Comparison of ENCODE assay signal across 21 cellular contexts in the genomic region with DNA sequence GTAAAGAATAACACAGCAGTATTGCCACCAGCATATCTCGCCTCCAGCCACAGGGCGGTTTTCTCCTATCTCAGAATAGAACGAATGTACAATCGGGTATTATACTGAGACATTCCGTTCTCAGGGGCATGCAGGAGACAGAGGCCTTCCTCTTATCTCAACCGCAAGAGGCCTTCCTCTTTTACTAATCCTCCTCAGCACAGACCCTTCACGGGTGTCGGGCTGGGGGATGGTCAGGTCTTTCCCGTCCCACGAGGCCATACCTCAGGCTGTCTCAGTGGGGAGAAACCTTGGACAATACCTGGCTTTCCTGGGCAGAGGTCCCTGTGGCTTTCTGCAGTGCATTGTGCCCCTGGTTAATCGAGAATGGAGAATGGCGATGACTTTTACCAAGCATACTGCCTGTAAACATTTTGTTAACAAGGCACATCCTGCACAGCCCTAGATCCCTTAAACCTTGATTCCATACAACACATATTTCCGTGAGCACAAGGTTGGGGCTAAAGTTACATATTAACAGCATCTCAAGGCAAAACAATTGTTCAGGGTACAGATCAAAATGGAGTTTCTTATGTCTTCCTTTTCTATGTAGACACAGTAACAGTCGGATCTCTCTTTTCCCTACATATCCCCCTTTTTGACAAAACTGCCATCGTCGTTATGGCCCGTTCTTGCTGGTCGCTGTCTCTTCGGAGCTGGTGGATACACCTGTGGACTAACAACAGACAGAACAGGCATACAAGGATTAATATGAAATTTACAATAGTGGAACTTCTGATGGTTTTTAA. TPM values are rescaled to one million over a fixed set of nuclear protein-coding genes. Genes with fewer than 3 reads are reported as not detected.
A peak's percentile ranks its signal among the peaks of the same experiment; 100 is the strongest.
DNase-seq lines count a peak whose midpoint lies in the region; TF ChIP-seq lines count a peak whose summit lies in the region.
"Not testable (repeated sequence)": the region's sequence is repeated elsewhere in the genome, so short reads cannot be mapped to it uniquely, and the experiment has no call there.
"Had no signal": no experiment of that assay in that cellular context is flagged by ENCODE, and none has a peak within 500 bp of the region (broad histone marks: within the 10 kb centered on the region; RNA-seq: fewer than 3 reads in every experiment).

No MANE protein-coding gene starts in this region.

- intact Hi-C loops in spleen (cut with DNase I; ENCODE audit: low total_unique reads): not testable (repeated sequence)

- not testable (repeated sequence) for H4K5ac ChIP-seq in mesendoderm (ENCODE audit: low read length)

- in situ Hi-C loops in SK-MEL-5 (cut with HindIII; ENCODE audit: low pct_unique_long_range_greater_than_20kb, low sequenced_read_pairs): not testable (repeated sequence)

- H3K23ac ChIP-seq in mesendoderm (ENCODE audit: low read length): not testable (repeated sequence)

- not testable (repeated sequence) for H4K20me1 ChIP-seq in BLaER1

- not testable (repeated sequence) for TF ChIP-seq POLR2A in spleen (IDR thresholded peaks at IDR 0.05)

- H3K36me3 ChIP-seq in BLaER1; WERI-Rb-1; mesendoderm (ENCODE audit: control insufficient read depth, insufficient read depth, low read length); spleen: not testable (repeated sequence)

- DNase-seq in HUDEP-2 (lab: John Stamatoyannopoulos, UW; ENCODE audit: unreplicated experiment in 76 of 76) (peak in 70 of 76 experiments; percentile 35 to 92 (median 72)), NOMO-1 treated with DMSO at 0.1 percent for 48 hours (lab: John Stamatoyannopoulos, UW; ENCODE audit: unreplicated experiment) (peak; percentile 77), SK-MEL-5 (ENCODE audit: low read depth, low spot score) (peak; percentile 73), WERI-Rb-1 (peak; percentile 48), fibroblast of villous mesenchyme (ENCODE audit: low read depth) (peak; percentile 38), spleen (peak; percentile 78)
- DNase-seq in mesendoderm: not testable (repeated sequence)

- peak overlapping the region; percentile 70 for H3K9ac ChIP-seq in BLaER1
- H3K9ac ChIP-seq in mesendoderm (ENCODE audit: low read length): not testable (repeated sequence)

- H3K4me2 ChIP-seq in BLaER1: peak overlapping the region; percentile 82
- not testable (repeated sequence) for H3K4me2 ChIP-seq in mesendoderm (ENCODE audit: low read length)

- H3K79me1 ChIP-seq in mesendoderm (ENCODE audit: low read length): not testable (repeated sequence)

- H3K9me3 ChIP-seq in BLaER1; WERI-Rb-1 (ENCODE audit: severe bottlenecking); spleen: not testable (repeated sequence)

- peaks cover 51% of the 10 kb centered on the region for H3K4me1 ChIP-seq in BLaER1
- not testable (repeated sequence) for H3K4me1 ChIP-seq in mesendoderm (ENCODE audit: control insufficient read depth, low read depth, low read length)
- peaks cover 4 to 58% (median 41%) of the 10 kb centered on the region in 6 donors for H3K4me1 ChIP-seq in spleen

- no CpG with 5 or more reads among the region's 19 CpGs for WGBS in mesendoderm (ENCODE audit: extremely low coverage, insufficient coverage, low lambda C conversion rate)
- 46 to 52% (median 48%) methylated on average over 19 of the region's 19 CpGs for WGBS in spleen, 5 donors

- not testable (repeated sequence) for H2BK120ac ChIP-seq in mesendoderm (ENCODE audit: low read depth, low read length)

- TF ChIP-seq CTCF in WERI-Rb-1 (IDR thresholded peaks at IDR 0.05; ENCODE audit: low read depth, low read length); fibroblast of villous mesenchyme (IDR thresholded peaks at IDR 0.05; ENCODE audit: insufficient read depth, low read depth, low read length); spleen (IDR thresholded peaks at IDR 0.05 in 8 of 11, conservative IDR thresholded peaks at IDR 0.05 in 3 of 11): not testable (repeated sequence)

- H3K27me3 ChIP-seq in BLaER1; WERI-Rb-1 (ENCODE audit: insufficient read depth, low read depth, severe bottlenecking); mesendoderm (ENCODE audit: insufficient read depth, low read length, poor library complexity); spleen (replicated peaks in 1 of 7): not testable (repeated sequence)

- peak overlapping the region; percentile 0 for H4K8ac ChIP-seq in mesendoderm (ENCODE audit: low read depth, low read length)

- not testable (repeated sequence) for H3K56ac ChIP-seq in mesendoderm (ENCODE audit: low read length)

- H3K27ac ChIP-seq in BLaER1 (peak overlapping the region; percentile 85), WERI-Rb-1 (peak overlapping the region; percentile 25), spleen (peak overlapping the region in 6 of 8 donors; percentile 16 to 78 (median 68))
- H3K27ac ChIP-seq in mesendoderm (ENCODE audit: low read depth, low read length): not testable (repeated sequence)

- not testable (repeated sequence) for H3K18ac ChIP-seq in mesendoderm (ENCODE audit: low read length)

- H3K4me3 ChIP-seq in BLaER1: peak overlapping the region; percentile 36; the same call in 1 of the 2 replicates
- not testable (repeated sequence) for H3K4me3 ChIP-seq in WERI-Rb-1 (ENCODE audit: low read depth, low read length); fibroblast of villous mesenchyme (ENCODE audit: low read depth, low read length); mesendoderm (ENCODE audit: low read length); spleen

- H3K79me2 ChIP-seq in mesendoderm (ENCODE audit: control insufficient read depth, insufficient read depth, low read length): not testable (repeated sequence)

- not testable (repeated sequence) for H2BK5ac ChIP-seq in mesendoderm (ENCODE audit: low read length)

- H3K4ac ChIP-seq in mesendoderm (ENCODE audit: low read depth, low read length): not testable (repeated sequence)

- not testable (repeated sequence) for H2AK5ac ChIP-seq in mesendoderm (ENCODE audit: low read length)

- H2BK15ac ChIP-seq in mesendoderm (replicated peaks; ENCODE audit: low read depth): not testable (repeated sequence)

RNA-seq across cellular contexts. Expression of gene RPL7L1, which starts 14.8 kb away (rescaled TPM):
- total RNA-seq in SK-MEL-5 (2014; rRNA removed; shearing (Covaris generic)): 110 and 112 TPM in 2 replicates
- 83.4 and 86.4 TPM in 2 replicates for polyA plus RNA-seq in SK-MEL-5 (2015; cell fraction: cytosol; rRNA removed)
- polyA plus RNA-seq in SK-MEL-5 (2015; cell fraction: nucleus; rRNA removed): 35.3 and 41.3 TPM in 2 replicates
- 117 and 157 TPM in 2 replicates for total RNA-seq in fibroblast of villous mesenchyme
- 117 TPM for polyA plus RNA-seq in mesendoderm (2013, experiment 1 of 2)
- 115 TPM for polyA plus RNA-seq in mesendoderm (2013, experiment 2 of 2)
- 10 to 100 TPM; 63.4 to 92.4 (median 73.0) TPM for total RNA-seq in spleen
- polyA plus RNA-seq in spleen: 10 to 100 TPM; 27.6 to 63.0 (median 33.3) TPM

RNA-seq across cellular contexts. Expression of gene PTCRA, which starts 21.6 kb away (rescaled TPM):
- total RNA-seq in SK-MEL-5 (2014; rRNA removed; shearing (Covaris generic)): 6.2 and 9.7 TPM in 2 replicates
- 6.5 and 11.1 TPM in 2 replicates for polyA plus RNA-seq in SK-MEL-5 (2015; cell fraction: cytosol; rRNA removed)
- polyA plus RNA-seq in SK-MEL-5 (2015; cell fraction: nucleus; rRNA removed): 14.4 and 18.8 TPM in 2 replicates
- not detected in 2 replicates for total RNA-seq in fibroblast of villous mesenchyme
- polyA plus RNA-seq in mesendoderm (2013, experiment 1 of 2): not detected
- not detected for polyA plus RNA-seq in mesendoderm (2013, experiment 2 of 2)
- 10 to 100 TPM in 1 of 7 donors, 1 to 10 TPM in 6; 3.2 to 15.5 (median 6.4) TPM for total RNA-seq in spleen
- polyA plus RNA-seq in spleen: 1 to 10 TPM; 1.1 to 2.9 (median 2.1) TPM
- total RNA-seq: A172; activated CD4-positive, alpha-beta memory T cell treated with anti-CD3 and anti-CD28 coated beads for 36 hours; activated T-cell treated with anti-CD3 and anti-CD28 coated beads, Interleukin-2, amount 50 U/mL, for 72 hours; CD4-positive, alpha-beta memory T cell; Daoy; esophagus mucosa; GM23338; kidney epithelial cell; lower leg skin; naive thymus-derived CD8-positive, alpha-beta T cell; renal cortical epithelial cell; thoracic aorta had no signal
- polyA plus RNA-seq: CD4-positive, alpha-beta memory T cell; GM23338; naive thymus-derived CD8-positive, alpha-beta T cell; ovary had no signal

RNA-seq across cellular contexts. Expression of gene CNPY3, which starts 35.0 kb away (rescaled TPM):
- 38.6 and 40.1 TPM in 2 replicates for total RNA-seq in SK-MEL-5 (2014; rRNA removed; shearing (Covaris generic))
- 114 and 117 TPM in 2 replicates for polyA plus RNA-seq in SK-MEL-5 (2015; cell fraction: cytosol; rRNA removed)
- 56.0 and 61.1 TPM in 2 replicates for polyA plus RNA-seq in SK-MEL-5 (2015; cell fraction: nucleus; rRNA removed)
- total RNA-seq in fibroblast of villous mesenchyme: 26.7 and 36.7 TPM in 2 replicates
- polyA plus RNA-seq in mesendoderm (2013, experiment 1 of 2): 42.5 TPM
- 40.8 TPM for polyA plus RNA-seq in mesendoderm (2013, experiment 2 of 2)
- 100 to 1,000 TPM in 5 of 7 donors, 10 to 100 TPM in 2; 82.2 to 115 (median 109) TPM for total RNA-seq in spleen
- polyA plus RNA-seq in spleen: 100 to 1,000 TPM in 1 of 3 donors, 10 to 100 TPM in 2; 94.2 to 109 (median 97.9) TPM
